ENCODE assay signal across 1 cellular context in genomic region chr4:119271361-119272085, GRCh38.
TF ChIP-seq lines count a peak whose summit lies in the region.

No MANE protein-coding gene starts in this region.

TF ChIP-seq in IMR-90, 13 proteins besides CTCF, POLR2A, EP300 and RAD21:
- no peak for TF ChIP-seq BHLHE40 (IDR thresholded peaks at IDR 0.05; ENCODE audit: low read depth, low read length)
TF ChIP-seq in IMR-90: peak in this region for 0.
